2 cellular contexts compared by ENCODE assay signal in genomic region chr21:41950941-41951408, GRCh38.
A peak's percentile ranks its signal among the peaks of the same experiment; 100 is the strongest.
TF ChIP-seq lines count a peak whose summit lies in the region.

No MANE protein-coding gene starts in this region.

TF ChIP-seq in GM23338, 12 proteins besides CTCF, POLR2A, EP300 and RAD21:
- TF ChIP-seq JUNB (IDR thresholded peaks at IDR 0.05; ENCODE audit: unreplicated experiment) (no peak), NANOG (IDR thresholded peaks at IDR 0.05; ENCODE audit: borderline replicate concordance) (no peak), REST (IDR thresholded peaks at IDR 0.05; ENCODE audit: unreplicated experiment) (no peak), ZNF114 (CRISPR knock-in tag; IDR thresholded peaks at IDR 0.05) (no peak), CREB1 (CRISPR knock-in tag; IDR thresholded peaks at IDR 0.05; ENCODE audit: low read depth) (no peak), EZH2phosphoT487 (IDR thresholded peaks at IDR 0.05; ENCODE audit: unreplicated experiment) (no peak)

TF ChIP-seq in H1, 55 proteins besides CTCF, POLR2A, EP300 and RAD21:
- TF ChIP-seq TEAD4 (IDR thresholded peaks at IDR 0.05; ENCODE audit: low read depth, low read length) (peak; percentile 13; the same call in 1 of the 2 replicates), RXRA (IDR thresholded peaks at IDR 0.05; ENCODE audit: insufficient read depth, low read depth, low read length) (no peak), ASH2L (IDR thresholded peaks at IDR 0.05; ENCODE audit: low read length) (peak; percentile 51), POLR2AphosphoS5 (IDR thresholded peaks at IDR 0.05; ENCODE audit: low read depth, low read length) (no peak), SP1 (IDR thresholded peaks at IDR 0.05; ENCODE audit: low read depth, low read length) (0 out of 2 replicates have a peak, but pooled peaks have one; percentile 18)
